Comparison of ENCODE assay signal across 16 cellular contexts in the genomic region with DNA sequence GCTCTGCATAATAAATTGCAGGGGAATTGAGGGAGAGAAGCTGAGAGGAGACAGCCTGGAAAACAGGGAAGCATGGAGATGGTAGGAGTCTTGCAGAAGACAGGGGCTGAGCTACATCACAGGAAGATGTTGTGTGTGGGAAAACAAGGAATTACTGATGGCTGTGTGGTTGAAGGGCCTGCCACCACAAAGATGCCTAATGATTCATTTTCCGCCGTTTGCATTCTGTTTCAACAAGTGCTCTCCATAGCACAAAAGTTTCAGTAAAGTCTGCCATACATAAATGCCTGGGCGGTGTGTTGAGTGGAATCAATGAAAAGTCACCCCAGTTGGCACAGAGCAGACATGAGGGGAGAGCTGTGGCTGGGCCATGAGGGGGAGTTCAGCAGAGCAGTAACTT.
"Had no signal": no experiment of that assay in that cellular context is flagged by ENCODE, and none has a peak within 500 bp of the region (broad histone marks: within the 10 kb centered on the region; RNA-seq: fewer than 3 reads in every experiment).

No MANE protein-coding gene starts in this region.

- H3K27ac Mint-ChIP-seq: activated CD4-positive, alpha-beta T cell treated with anti-CD3 and anti-CD28 coated beads for 36 hours; activated naive CD8-positive, alpha-beta T cell treated with anti-CD3 and anti-CD28 coated beads for 36 hours; dendritic cell treated with granulocyte-macrophage colony-stimulating factor and Interleukin-4, amounts not matched to agents 40 ng/mL and 50 ng/mL, for 4 days; stimulated activated effector memory CD8-positive, alpha-beta T cell treated with anti-CD3 and anti-CD28 coated beads, Interleukin-12 subunit alpha, Interleukin-12 subunit beta, amount 100 ng/mL, for 72 hours; type B pancreatic cell; WTC11 had no signal

- FAIRE-seq: TTC549 had no signal

- H3K4me2 ChIP-seq: smooth muscle cell had no signal

- H3K9me3 ChIP-seq: esophagus muscularis mucosa, testis had no signal

- H3K27me3 ChIP-seq: brain microvascular endothelial cell, esophagus muscularis mucosa, testis had no signal

- H3K27ac ChIP-seq: brain microvascular endothelial cell, esophagus muscularis mucosa, testis had no signal

- H3K4me3 ChIP-seq: esophagus muscularis mucosa, smooth muscle cell, testis had no signal

- H3K4me1 Mint-ChIP-seq: activated CD4-positive, alpha-beta T cell treated with anti-CD3 and anti-CD28 coated beads for 36 hours; activated naive CD8-positive, alpha-beta T cell treated with anti-CD3 and anti-CD28 coated beads for 36 hours; stimulated activated effector memory CD8-positive, alpha-beta T cell treated with anti-CD3 and anti-CD28 coated beads, Interleukin-12 subunit alpha, Interleukin-12 subunit beta, amount 100 ng/mL, for 72 hours had no signal

- H3K9me3 Mint-ChIP-seq: activated naive CD8-positive, alpha-beta T cell treated with anti-CD3 and anti-CD28 coated beads for 36 hours; dendritic cell treated with granulocyte-macrophage colony-stimulating factor and Interleukin-4, amounts not matched to agents 40 ng/mL and 50 ng/mL, for 4 days; stimulated activated effector memory CD8-positive, alpha-beta T cell treated with anti-CD3 and anti-CD28 coated beads, Interleukin-12 subunit alpha, Interleukin-12 subunit beta, amount 100 ng/mL, for 72 hours; type B pancreatic cell had no signal

- H3K36me3 Mint-ChIP-seq: activated naive CD8-positive, alpha-beta T cell treated with anti-CD3 and anti-CD28 coated beads for 36 hours; stimulated activated effector memory CD8-positive, alpha-beta T cell treated with anti-CD3 and anti-CD28 coated beads, Interleukin-12 subunit alpha, Interleukin-12 subunit beta, amount 100 ng/mL, for 72 hours; type B pancreatic cell; WTC11 had no signal

- H3K36me3 ChIP-seq: brain microvascular endothelial cell, esophagus muscularis mucosa had no signal

- H3K27me3 Mint-ChIP-seq: type B pancreatic cell had no signal

- DNase-seq: activated CD4-positive, alpha-beta T cell treated with anti-CD3 and anti-CD28 coated beads for 36 hours; activated CD4-positive, alpha-beta T cell treated with anti-CD3 and anti-CD28 coated beads, Interleukin-2, amount 50 U/mL, for 48 hours; activated naive CD8-positive, alpha-beta T cell treated with anti-CD3 and anti-CD28 coated beads for 36 hours; amygdala; brain microvascular endothelial cell; effector CD8-positive, alpha-beta T cell; occipital lobe; stimulated activated CD4-positive, alpha-beta T cell treated with anti-CD3 and anti-CD28 coated beads, Interleukin-4, amount 100 ng/mL, for 24 hours had no signal

- H3K4me1 ChIP-seq: testis had no signal

- ATAC-seq: activated CD4-positive, alpha-beta T cell treated with anti-CD3 and anti-CD28 coated beads for 36 hours; stimulated activated effector memory CD8-positive, alpha-beta T cell treated with anti-CD3 and anti-CD28 coated beads, Interleukin-12 subunit alpha, Interleukin-12 subunit beta, amount 100 ng/mL, for 72 hours; WTC11 had no signal

- H3K4me3 Mint-ChIP-seq: activated CD4-positive, alpha-beta T cell treated with anti-CD3 and anti-CD28 coated beads for 36 hours; activated naive CD8-positive, alpha-beta T cell treated with anti-CD3 and anti-CD28 coated beads for 36 hours; dendritic cell treated with granulocyte-macrophage colony-stimulating factor and Interleukin-4, amounts not matched to agents 40 ng/mL and 50 ng/mL, for 4 days; stimulated activated effector memory CD8-positive, alpha-beta T cell treated with anti-CD3 and anti-CD28 coated beads, Interleukin-12 subunit alpha, Interleukin-12 subunit beta, amount 100 ng/mL, for 72 hours; type B pancreatic cell; WTC11 had no signal
